In the genomic region with DNA sequence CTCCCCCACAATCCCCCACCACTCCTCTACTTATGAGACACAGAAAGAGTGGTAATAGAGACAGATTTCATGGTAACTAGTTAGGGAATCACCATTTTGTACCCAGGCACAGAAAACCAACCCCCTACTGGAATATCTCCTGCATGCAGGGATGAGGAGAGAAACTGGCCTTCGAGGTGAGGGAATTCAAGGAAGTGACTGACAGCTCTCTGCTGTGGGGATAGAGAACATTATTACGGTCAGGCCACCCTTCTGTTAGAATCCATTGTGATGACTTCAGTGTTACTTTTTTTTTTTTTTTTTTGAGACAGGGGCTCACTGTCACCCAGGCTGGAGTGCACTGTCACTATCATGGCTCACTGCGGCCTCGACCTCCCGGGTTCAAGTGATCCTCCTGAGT, we compare ENCODE assay signal across 21 cellular contexts. TPM values are rescaled to one million over a fixed set of nuclear protein-coding genes. Genes with fewer than 3 reads are reported as not detected.
"Had no signal": no experiment of that assay in that cellular context is flagged by ENCODE, and none has a peak within 500 bp of the region (broad histone marks: within the 10 kb centered on the region; RNA-seq: fewer than 3 reads in every experiment).

No MANE protein-coding gene starts in this region.

- DNase-seq: activated CD4-positive, alpha-beta T cell treated with anti-CD3 and anti-CD28 coated beads for 1 hour; activated naive CD4-positive, alpha-beta T cell; activated naive CD8-positive, alpha-beta T cell treated with anti-CD3 and anti-CD28 coated beads for 36 hours; activated T-cell treated with anti-CD3 and anti-CD28 coated beads, Interleukin-2, amount 50 U/mL, for 24 hours; cerebellar nuclear complex; foreskin fibroblast; lower lobe of right lung; natural killer cell; pancreas; psoas muscle; stimulated activated CD4-positive, alpha-beta T cell treated with anti-CD3 and anti-CD28 coated beads, Interleukin-4, amount 100 ng/mL, for 24 hours; T-cell; transverse colon had no signal

- H3K4me3 Mint-ChIP-seq: activated naive CD8-positive, alpha-beta T cell treated with anti-CD3 and anti-CD28 coated beads for 36 hours; activated T-cell treated with anti-CD3 and anti-CD28 coated beads, Interleukin-2, amount 50 U/mL, for 24 hours; activated T-helper 17 cell treated with anti-CD3 and anti-CD28 coated beads, Interleukin-2, amount 50 U/mL, for 72 hours; natural killer cell; stimulated activated naive CD8-positive, alpha-beta T cell treated with anti-CD3 and anti-CD28 coated beads, Interleukin-15, Interleukin-2, amounts not matched to agents 100 ng/mL and 50 ng/mL, for 24 hours; T-cell had no signal

- H3K27ac Mint-ChIP-seq: activated naive CD8-positive, alpha-beta T cell treated with anti-CD3 and anti-CD28 coated beads for 36 hours; activated T-cell treated with anti-CD3 and anti-CD28 coated beads, Interleukin-2, amount 50 U/mL, for 24 hours; activated T-helper 17 cell treated with anti-CD3 and anti-CD28 coated beads, Interleukin-2, amount 50 U/mL, for 72 hours; natural killer cell; stimulated activated naive CD8-positive, alpha-beta T cell treated with anti-CD3 and anti-CD28 coated beads, Interleukin-15, Interleukin-2, amounts not matched to agents 100 ng/mL and 50 ng/mL, for 24 hours; T-cell had no signal

- H3K4me3 ChIP-seq: coronary artery, lower lobe of right lung, pancreas, psoas muscle, right atrium auricular region, transverse colon had no signal

- H3K36me3 ChIP-seq: lower lobe of right lung, pancreas, right atrium auricular region, transverse colon had no signal

- H3K4me1 ChIP-seq: pancreas had no signal

- H3K9me3 ChIP-seq: lower lobe of right lung, pancreas, psoas muscle, right atrium auricular region, transverse colon had no signal

- H3K27me3 ChIP-seq: pancreas, right atrium auricular region, transverse colon had no signal

- H3K27ac ChIP-seq: coronary artery, lower lobe of right lung, pancreas, psoas muscle, right atrium auricular region, transverse colon had no signal

- ATAC-seq: activated T-helper 17 cell treated with anti-CD3 and anti-CD28 coated beads, Interleukin-2, amount 50 U/mL, for 72 hours; left lobe of liver; lower lobe of right lung; natural killer cell; pancreas; psoas muscle; T-cell had no signal

- H3K27me3 Mint-ChIP-seq: activated naive CD8-positive, alpha-beta T cell treated with anti-CD3 and anti-CD28 coated beads for 36 hours; activated T-cell treated with anti-CD3 and anti-CD28 coated beads, Interleukin-2, amount 50 U/mL, for 24 hours; activated T-helper 17 cell treated with anti-CD3 and anti-CD28 coated beads, Interleukin-2, amount 50 U/mL, for 72 hours; stimulated activated naive CD8-positive, alpha-beta T cell treated with anti-CD3 and anti-CD28 coated beads, Interleukin-15, Interleukin-2, amounts not matched to agents 100 ng/mL and 50 ng/mL, for 24 hours; T-cell had no signal

- H3K36me3 Mint-ChIP-seq: activated naive CD8-positive, alpha-beta T cell treated with anti-CD3 and anti-CD28 coated beads for 36 hours; natural killer cell; T-cell had no signal

- H3K9me3 Mint-ChIP-seq: activated naive CD8-positive, alpha-beta T cell treated with anti-CD3 and anti-CD28 coated beads for 36 hours; activated T-cell treated with anti-CD3 and anti-CD28 coated beads, Interleukin-2, amount 50 U/mL, for 24 hours; activated T-helper 17 cell treated with anti-CD3 and anti-CD28 coated beads, Interleukin-2, amount 50 U/mL, for 72 hours; natural killer cell; stimulated activated naive CD8-positive, alpha-beta T cell treated with anti-CD3 and anti-CD28 coated beads, Interleukin-15, Interleukin-2, amounts not matched to agents 100 ng/mL and 50 ng/mL, for 24 hours; T-cell had no signal

- FAIRE-seq: endometrium, pancreas, TTC549, urothelium cell line had no signal

RNA-seq across cellular contexts. Expression of gene EMILIN3, which starts 39.4 kb away (rescaled TPM):
- total RNA-seq: activated naive CD8-positive, alpha-beta T cell treated with anti-CD3 and anti-CD28 coated beads for 36 hours; activated T-helper 17 cell treated with anti-CD3 and anti-CD28 coated beads, Interleukin-2, amount 50 U/mL, for 72 hours; natural killer cell; T-cell had no signal
